Comparison of ENCODE assay signal across 10 cellular contexts in genomic region chr18:58997811-58998337, GRCh38.
DNase-seq lines count a peak whose midpoint lies in the region; ATAC-seq, FAIRE-seq and TF ChIP-seq lines count a peak whose summit lies in the region.
"Had no signal": no experiment of that assay in that cellular context is flagged by ENCODE, and none has a peak within 500 bp of the region (broad histone marks: within the 10 kb centered on the region; RNA-seq: fewer than 3 reads in every experiment).

No MANE protein-coding gene starts in this region.

- H3K4me1 Mint-ChIP-seq in activated naive CD8-positive, alpha-beta T cell treated with anti-CD3 and anti-CD28 coated beads for 36 hours = no peaks in the 10 kb centered on the region
- H3K4me1 Mint-ChIP-seq: CD4-positive, alpha-beta memory T cell had no signal

- H3K4me3 ChIP-seq in AG10803 (ENCODE audit: low read length) (no peak overlapping the region), SK-N-MC (peak overlapping the region; percentile 69), pancreas (no peak overlapping the region)

- H3K27ac ChIP-seq in SK-N-MC = peak overlapping the region; percentile 75
- peak overlapping the region in 2 of 4 donors; percentile 10 to 47 for H3K27ac ChIP-seq in pancreas

- intact Hi-C loops in pancreas (cut with DNase I) = no loop called here

- no peaks in the 10 kb centered on the region for H3K36me3 Mint-ChIP-seq in activated naive CD8-positive, alpha-beta T cell treated with anti-CD3 and anti-CD28 coated beads for 36 hours
- H3K36me3 Mint-ChIP-seq: CD4-positive, alpha-beta memory T cell had no signal

- H3K9me3 Mint-ChIP-seq in activated naive CD8-positive, alpha-beta T cell treated with anti-CD3 and anti-CD28 coated beads for 36 hours = no peaks in the 10 kb centered on the region
- H3K9me3 Mint-ChIP-seq: activated B cell treated with CpG ODN at 0.5 μM for 24 hours had no signal

- no peak overlapping the region for H3K9ac ChIP-seq in SK-N-MC (ENCODE audit: insufficient read length)

- peaks cover 28% of the 10 kb centered on the region for H3K27me3 Mint-ChIP-seq in activated naive CD8-positive, alpha-beta T cell treated with anti-CD3 and anti-CD28 coated beads for 36 hours
- H3K27me3 Mint-ChIP-seq: activated B cell treated with CpG ODN at 0.5 μM for 24 hours had no signal

- no peaks in the 10 kb centered on the region for H3K36me3 ChIP-seq in SK-N-MC (ENCODE audit: insufficient read depth, low read length)
- no peaks in the 10 kb centered on the region for H3K36me3 ChIP-seq in pancreas

- H3K4me1 ChIP-seq in pancreas = peaks cover 0 to 12% (median 4%) of the 10 kb centered on the region in 3 donors

- TF ChIP-seq CTCF in AG10803 (conservative IDR thresholded peaks at IDR 0.05; ENCODE audit: low read length) (no peak), pancreas (IDR thresholded peaks at IDR 0.05) (no peak)

- 44 to 56% methylated on average over 4 of the region's 4 CpGs for WGBS in pancreas, 2 donors

- no peak overlapping the region for H3K4me3 Mint-ChIP-seq in activated naive CD8-positive, alpha-beta T cell treated with anti-CD3 and anti-CD28 coated beads for 36 hours
- H3K4me3 Mint-ChIP-seq: CD4-positive, alpha-beta memory T cell had no signal

- no peaks in the 10 kb centered on the region for H3K9me3 ChIP-seq in SK-N-MC (ENCODE audit: low read depth, low read length)
- no peaks in the 10 kb centered on the region for H3K9me3 ChIP-seq in pancreas

- peak; percentile 99 for DNase-seq in AG10803 (ENCODE audit: low read depth)
- no peak for DNase-seq in SK-N-MC (ENCODE audit: low read depth, low spot score)
- peak; percentile 99 for DNase-seq in fibroblast of peridontal ligament (ENCODE audit: extremely low read depth)
- DNase-seq in pancreas = no peak
- no peak for DNase-seq in activated CD4-positive, CD25-positive, alpha-beta regulatory T cell (lab: John Stamatoyannopoulos, UW)
- no peak for DNase-seq in activated naive CD8-positive, alpha-beta T cell treated with anti-CD3 and anti-CD28 coated beads for 36 hours
- DNase-seq in pons (ENCODE audit: low spot score) = no peak
- no peak for DNase-seq in islet precursor cell
- DNase-seq: activated B cell treated with CpG ODN at 0.5 μM for 24 hours; CD4-positive, alpha-beta memory T cell had no signal

- H3K27me3 ChIP-seq in pancreas = no peaks in the 10 kb centered on the region

- H3K27ac Mint-ChIP-seq in activated naive CD8-positive, alpha-beta T cell treated with anti-CD3 and anti-CD28 coated beads for 36 hours = no peak overlapping the region
- H3K27ac Mint-ChIP-seq: CD4-positive, alpha-beta memory T cell had no signal

- peak in 3 of 4 donors; percentile 19 to 37 (median 32) for ATAC-seq in pancreas

- peak; percentile 43 for FAIRE-seq in pancreas (lab: Jason Lieb, UNC)

Comparison
In these comparisons a context has a peak if more than half of its experiments do, and no peak if none do; other contexts are left out.
1. DNase-seq: peak in AG10803 (single experiment) and fibroblast of peridontal ligament (single experiment); none in SK-N-MC (single experiment), pancreas (0 of 6), activated CD4-positive, CD25-positive, alpha-beta regulatory T cell (0 of 4), activated naive CD8-positive, alpha-beta T cell treated with anti-CD3 and anti-CD28 coated beads for 36 hours (single experiment), pons (single experiment) and islet precursor cell (single experiment).